ENCODE assay signal across 8 cellular contexts in the genomic region with DNA sequence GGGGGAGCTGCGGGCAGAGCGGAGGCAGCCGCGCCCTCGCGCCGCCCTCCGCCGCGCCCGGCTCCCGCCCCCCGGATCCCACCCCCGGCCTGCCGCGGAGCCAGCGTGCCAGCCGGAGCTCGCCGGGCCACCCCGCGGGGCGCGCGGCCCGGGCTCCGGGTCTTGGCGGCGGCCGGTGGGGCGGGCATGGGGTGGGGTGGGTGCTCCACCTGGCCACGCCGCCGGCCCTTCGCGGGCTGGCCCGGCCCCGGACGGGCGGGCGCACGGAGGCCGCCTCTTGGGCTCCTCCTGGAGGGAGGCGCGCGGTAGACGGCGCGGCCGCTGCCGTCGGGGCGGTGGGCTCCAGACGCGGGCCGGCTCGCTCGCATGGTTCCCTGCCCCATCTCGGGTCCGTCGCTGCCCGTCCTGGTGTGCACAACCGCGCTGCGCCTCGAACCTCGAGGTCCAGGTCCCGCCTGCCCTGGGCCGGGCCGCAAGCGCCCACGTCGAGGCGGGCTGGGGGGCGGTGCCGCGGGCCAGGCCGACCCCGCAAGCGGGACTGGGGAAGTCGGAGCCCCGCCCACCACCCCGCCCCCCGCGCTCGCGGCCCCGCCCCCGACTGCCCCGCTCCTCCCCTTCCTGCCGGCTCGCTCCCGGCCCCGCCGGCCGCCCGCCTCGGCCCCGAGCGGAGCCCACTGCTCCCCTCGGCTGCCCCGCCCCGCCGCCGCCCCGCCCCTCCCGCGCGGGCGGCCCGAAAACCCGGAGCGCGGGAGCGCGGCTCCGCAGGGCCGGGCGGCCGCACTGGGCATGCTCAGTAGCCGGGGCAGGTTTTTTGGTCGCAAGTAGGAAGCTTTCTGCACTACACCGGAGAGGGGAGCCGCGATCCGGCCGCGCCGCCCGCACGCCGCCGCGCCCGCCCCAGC. TPM values are rescaled to one million over a fixed set of nuclear protein-coding genes. Genes with fewer than 3 reads are reported as not detected.
DNase-seq lines count a peak whose midpoint lies in the region; ATAC-seq and TF ChIP-seq lines count a peak whose summit lies in the region.

A gene with protein sequence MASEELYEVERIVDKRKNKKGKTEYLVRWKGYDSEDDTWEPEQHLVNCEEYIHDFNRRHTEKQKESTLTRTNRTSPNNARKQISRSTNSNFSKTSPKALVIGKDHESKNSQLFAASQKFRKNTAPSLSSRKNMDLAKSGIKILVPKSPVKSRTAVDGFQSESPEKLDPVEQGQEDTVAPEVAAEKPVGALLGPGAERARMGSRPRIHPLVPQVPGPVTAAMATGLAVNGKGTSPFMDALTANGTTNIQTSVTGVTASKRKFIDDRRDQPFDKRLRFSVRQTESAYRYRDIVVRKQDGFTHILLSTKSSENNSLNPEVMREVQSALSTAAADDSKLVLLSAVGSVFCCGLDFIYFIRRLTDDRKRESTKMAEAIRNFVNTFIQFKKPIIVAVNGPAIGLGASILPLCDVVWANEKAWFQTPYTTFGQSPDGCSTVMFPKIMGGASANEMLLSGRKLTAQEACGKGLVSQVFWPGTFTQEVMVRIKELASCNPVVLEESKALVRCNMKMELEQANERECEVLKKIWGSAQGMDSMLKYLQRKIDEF (plus strand): TSS at position 814 of the 902 bp plus-strand sequence. CDS start 380 bp downstream, outside the sequence.

- WGBS in suprapubic skin = no CpG with 5 or more reads among the region's 135 CpGs

- CTCF ChIA-PET in activated naive CD4-positive, alpha-beta T cell treated with anti-CD3 and anti-CD28 coated beads for 36 hours (lab: Charles Lee) = no interaction called here

- H3K27me3 Mint-ChIP-seq in activated naive CD4-positive, alpha-beta T cell treated with anti-CD3 and anti-CD28 coated beads for 36 hours (ENCODE audit: low read depth) = peaks cover 12% of the 10 kb centered on the region

- no peaks in the 10 kb centered on the region for H3K27me3 ChIP-seq in suprapubic skin

- intact Hi-C loops in activated naive CD4-positive, alpha-beta T cell treated with anti-CD3 and anti-CD28 coated beads for 36 hours (cut with micrococcal nuclease) = loop anchor here (1.0 to 10.0 kb wide), 7 partner anchors 227 to 1229 kb away; a partner anchor contains a TSS

- ATAC-seq in omental fat pad (ENCODE audit: low FRiP score) = peak; percentile 88

- H3K36me3 Mint-ChIP-seq in activated naive CD4-positive, alpha-beta T cell treated with anti-CD3 and anti-CD28 coated beads for 36 hours (ENCODE audit: low read depth) = peaks cover 8% of the 10 kb centered on the region

- H3K9me3 Mint-ChIP-seq in activated naive CD4-positive, alpha-beta T cell treated with anti-CD3 and anti-CD28 coated beads for 36 hours = peaks cover 10% of the 10 kb centered on the region

- peak in 1 of 2 donors; percentile 29 for TF ChIP-seq POLR2A in suprapubic skin (IDR thresholded peaks at IDR 0.05)

- peak within 1 kb of the TSS; percentile 75 for H3K9ac ChIP-seq in SK-N-MC (ENCODE audit: insufficient read length)

- DNase-seq in GF-D8 (lab: John Stamatoyannopoulos, UW) = peak; percentile 69
- DNase-seq in HFF-Myc (ENCODE audit: extremely low read depth, low read depth) = peak; percentile 44
- peak; percentile 89 for DNase-seq in NAMALWA (ENCODE audit: low spot score)
- DNase-seq in SK-N-MC (ENCODE audit: low read depth, low spot score) = no peak
- DNase-seq in activated naive CD4-positive, alpha-beta T cell treated with anti-CD3 and anti-CD28 coated beads for 36 hours = peak; percentile 85
- DNase-seq in globus pallidus (ENCODE audit: low spot score) = peak; percentile 85
- peak; percentile 61 for DNase-seq in omental fat pad (ENCODE audit: low spot score)
- DNase-seq in suprapubic skin (ENCODE audit: low spot score in 2 of 2) = peak; percentile 88 to 89

- H3K36me3 ChIP-seq in SK-N-MC (ENCODE audit: insufficient read depth, low read length) = peaks cover 7% of the 10 kb centered on the region; the same call in 1 of the 2 replicates
- H3K36me3 ChIP-seq in suprapubic skin = no peaks in the 10 kb centered on the region

- peak within 1 kb of the TSS; percentile 40; the same call in 1 of the 2 replicates for H3K27ac ChIP-seq in SK-N-MC
- H3K27ac ChIP-seq in suprapubic skin = peak within 1 kb of the TSS; percentile 91

- peaks cover 56% of the 10 kb centered on the region for H3K4me1 Mint-ChIP-seq in activated naive CD4-positive, alpha-beta T cell treated with anti-CD3 and anti-CD28 coated beads for 36 hours (ENCODE audit: low read depth)

- H3K4me3 Mint-ChIP-seq in activated naive CD4-positive, alpha-beta T cell treated with anti-CD3 and anti-CD28 coated beads for 36 hours = peak within 1 kb of the TSS; percentile 85

- peaks cover 3% of the 10 kb centered on the region; the same call in 1 of the 2 replicates for H3K9me3 ChIP-seq in SK-N-MC (ENCODE audit: low read depth, low read length)
- peaks cover 6% of the 10 kb centered on the region for H3K9me3 ChIP-seq in suprapubic skin

- peaks cover 22% of the 10 kb centered on the region for H3K4me1 ChIP-seq in suprapubic skin

- TF ChIP-seq CTCF in HFF-Myc (IDR thresholded peaks at IDR 0.05; ENCODE audit: low read depth, low read length, missing control alignments) (peak; percentile 3), omental fat pad (IDR thresholded peaks at IDR 0.05) (no peak), suprapubic skin (IDR thresholded peaks at IDR 0.05) (peak in 1 of 2 donors; percentile 50)

- no peak for TF ChIP-seq EP300 in suprapubic skin (IDR thresholded peaks at IDR 0.05)

- H3K4me3 ChIP-seq in HFF-Myc (replicated peaks; ENCODE audit: low read depth, low read length) (peak within 1 kb of the TSS; percentile 70), SK-N-MC (peak within 1 kb of the TSS; percentile 95), suprapubic skin (peak within 1 kb of the TSS; percentile 76)

- H3K27ac Mint-ChIP-seq in activated naive CD4-positive, alpha-beta T cell treated with anti-CD3 and anti-CD28 coated beads for 36 hours = peak within 1 kb of the TSS; percentile 81

RNA-seq across cellular contexts. Expression of the gene that starts here (rescaled TPM):
- total RNA-seq in activated naive CD4-positive, alpha-beta T cell treated with anti-CD3 and anti-CD28 coated beads for 36 hours = 10 to 100 TPM; 23.8 to 24.3 TPM
- total RNA-seq in omental fat pad (10 to 100 TPM; 32.2 to 34.5 (median 33.0) TPM), suprapubic skin (10 to 100 TPM; 42.2 to 70.6 (median 49.0) TPM)
